ENCODE assay signal across 22 cellular contexts in genomic region chr11:116537121-116537520, GRCh38.
"Had no signal": no experiment of that assay in that cellular context is flagged by ENCODE, and none has a peak within 500 bp of the region (broad histone marks: within the 10 kb centered on the region; RNA-seq: fewer than 3 reads in every experiment).

No MANE protein-coding gene starts in this region.

- H3K4me1 ChIP-seq: SJCRH30 had no signal

- H3K9me3 ChIP-seq: MG63, SJCRH30 had no signal

- H3K27me3 ChIP-seq: MG63, SJCRH30 had no signal

- H3K4me3 ChIP-seq: MG63, SJCRH30 had no signal

- H3K36me3 ChIP-seq: MG63, SJCRH30 had no signal

- ATAC-seq: Panc1, PC-3, Right ventricle myocardium inferior, SK-N-SH treated with all-trans-retinoic acid at 6 μM for 48 hours had no signal

- DNase-seq: IMR-90, Karpas-422, KG1, MG63, NCI-H1092, NCI-H1436, NCI-H187, NCI-H2029, NCI-H2081 treated with DMSO at 0.1 percent for 48 hours, NCI-H2171, NCI-H226, NCI-H446, NCI-H510A, NCI-H524 treated with DMSO at 0.1 percent for 48 hours, NCI-H69, NCI-H774, PC-3, SHP77 treated with DMSO at 0.1 percent for 48 hours, SJCRH30 had no signal

- H3K27ac ChIP-seq: SJCRH30 had no signal
